In the genomic region with DNA sequence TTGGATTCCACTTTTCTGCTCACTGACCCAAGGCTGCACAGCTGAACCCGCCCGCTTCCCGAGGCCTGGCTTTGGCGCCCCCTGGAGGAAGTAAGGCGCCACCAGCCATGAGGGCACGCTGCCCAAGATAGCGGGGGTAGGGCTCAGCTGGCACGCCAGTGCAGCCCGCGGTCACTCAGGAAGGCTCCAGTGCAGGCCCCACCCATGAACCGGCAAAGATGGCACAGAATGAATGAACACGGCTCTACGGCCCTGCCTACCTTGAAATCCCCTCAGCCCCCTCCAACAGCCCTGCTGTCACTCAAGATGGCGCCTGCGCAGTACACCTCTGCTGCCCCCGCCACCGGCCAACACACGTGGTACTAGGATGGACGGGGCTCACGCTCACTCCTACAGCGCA, we compare ENCODE assay signal across 9 cellular contexts. TPM values are rescaled to one million over a fixed set of nuclear protein-coding genes. Genes with fewer than 3 reads are reported as not detected.
DNase-seq lines count a peak whose midpoint lies in the region; ATAC-seq and TF ChIP-seq lines count a peak whose summit lies in the region.
"Had no signal": no experiment of that assay in that cellular context is flagged by ENCODE, and none has a peak within 500 bp of the region (broad histone marks: within the 10 kb centered on the region; RNA-seq: fewer than 3 reads in every experiment).

No MANE protein-coding gene starts in this region.

- TF ChIP-seq CTCF in activated CD8-positive, alpha-beta T cell treated with anti-CD3 and anti-CD28 coated beads for 36 hours (IDR thresholded peaks at IDR 0.05), result no peak

- H3K27ac Mint-ChIP-seq in activated CD8-positive, alpha-beta T cell treated with anti-CD3 and anti-CD28 coated beads for 36 hours, result peak overlapping the region; percentile 72

- in situ Hi-C loops in KBM-7 (cut with MboI; ENCODE audit: low pct_unique_long_range_greater_than_20kb, low sequenced_read_pairs), result no loop called here

- H3K4me1 Mint-ChIP-seq in activated CD8-positive, alpha-beta T cell treated with anti-CD3 and anti-CD28 coated beads for 36 hours (ENCODE audit: low read depth), result peaks cover 2% of the 10 kb centered on the region

- intact Hi-C loops in activated CD8-positive, alpha-beta T cell treated with anti-CD3 and anti-CD28 coated beads for 36 hours (cut with micrococcal nuclease), result no loop called here
- intact Hi-C loops in left cardiac atrium (cut with DNase I), result no loop called here

- POLR2A ChIA-PET in activated CD8-positive, alpha-beta T cell treated with anti-CD3 and anti-CD28 coated beads for 36 hours (lab: Charles Lee), result no interaction called here

- H3K9me3 Mint-ChIP-seq in activated CD8-positive, alpha-beta T cell treated with anti-CD3 and anti-CD28 coated beads for 36 hours, result peaks cover 43% of the 10 kb centered on the region

- DNase-seq in activated CD8-positive, alpha-beta T cell treated with anti-CD3 and anti-CD28 coated beads for 36 hours, result peak; percentile 22
- DNase-seq in left cardiac atrium (peak; percentile 86), renal cortical epithelial cell (ENCODE audit: low read depth) (peak; percentile 35), NCI-H1048 (lab: John Stamatoyannopoulos, UW) (no peak), KBM-7 (no peak)
- DNase-seq in NK-92 treated with Interleukin-12 subunit alpha and Interleukin-12 subunit beta, amount 100 ng/mL, for 24 hours (lab: John Stamatoyannopoulos, UW), result no peak
- DNase-seq: stimulated activated CD4-positive, alpha-beta T cell treated with anti-CD3 and anti-CD28 coated beads, Interleukin-4, amount 100 ng/mL, for 24 hours had no signal

- H3K4me3 ChIP-seq in GM08714 (ENCODE audit: low read length), result peak overlapping the region; percentile 33; the same call in 1 of the 2 replicates

- CTCF ChIA-PET in activated CD8-positive, alpha-beta T cell treated with anti-CD3 and anti-CD28 coated beads for 36 hours (lab: Charles Lee), result no interaction called here

- no peak for ATAC-seq in activated CD8-positive, alpha-beta T cell treated with anti-CD3 and anti-CD28 coated beads for 36 hours
- ATAC-seq in left cardiac atrium, result peak; percentile 38 to 51
- ATAC-seq in GM19463 (IDR thresholded peaks at IDR 0.05; ENCODE audit: unreplicated experiment), result no peak

- peaks cover 26% of the 10 kb centered on the region for H3K36me3 Mint-ChIP-seq in activated CD8-positive, alpha-beta T cell treated with anti-CD3 and anti-CD28 coated beads for 36 hours (ENCODE audit: low read depth)

- H3K27me3 Mint-ChIP-seq in activated CD8-positive, alpha-beta T cell treated with anti-CD3 and anti-CD28 coated beads for 36 hours, result peaks cover 24% of the 10 kb centered on the region

- H3K4me3 Mint-ChIP-seq in activated CD8-positive, alpha-beta T cell treated with anti-CD3 and anti-CD28 coated beads for 36 hours, result peak overlapping the region; percentile 34

RNA-seq across cellular contexts. Expression of gene PEG3, which starts 3.0 kb away (rescaled TPM):
- total RNA-seq in activated CD8-positive, alpha-beta T cell treated with anti-CD3 and anti-CD28 coated beads for 36 hours, result under 1 TPM; 0.09 to 0.16 TPM
- total RNA-seq in left cardiac atrium, result 10 to 100 TPM in 1 of 2 donors, 1 to 10 TPM in 1; 8.0 to 10.7 TPM
- total RNA-seq in renal cortical epithelial cell, result 1.0 and 3.5 TPM in 2 replicates

RNA-seq across cellular contexts. Expression of gene ZIM2, which starts 3.0 kb away (rescaled TPM):
- total RNA-seq in activated CD8-positive, alpha-beta T cell treated with anti-CD3 and anti-CD28 coated beads for 36 hours, result not detected
- total RNA-seq in left cardiac atrium, result not detected
- total RNA-seq in renal cortical epithelial cell, result not detected in 2 replicates

Comparison
In these comparisons a context has a peak if more than half of its experiments do, and no peak if none do; other contexts are left out.
1. ATAC-seq: peak in left cardiac atrium (2 of 2); none in activated CD8-positive, alpha-beta T cell treated with anti-CD3 and anti-CD28 coated beads for 36 hours (single experiment) and GM19463 (single experiment).
2. DNase-seq: peak in activated CD8-positive, alpha-beta T cell treated with anti-CD3 and anti-CD28 coated beads for 36 hours (single experiment), left cardiac atrium (single experiment) and renal cortical epithelial cell (single experiment); none in NCI-H1048 (single experiment), NK-92 treated with Interleukin-12 subunit alpha and Interleukin-12 subunit beta, amount 100 ng/mL, for 24 hours (single experiment) and KBM-7 (single experiment).